1 cellular context compared by ENCODE assay signal in genomic region chr17:44070455-44071197, GRCh38.
TF ChIP-seq lines count a peak whose summit lies in the region.

Gene G6PC3 (plus strand): TSS chr17:44070735. CDS start chr17:44070966, 231 bp downstream.

TF ChIP-seq in HEK293, 187 proteins besides CTCF, POLR2A, EP300 and RAD21 (continued from another document):
- TF ChIP-seq ZNF639 (tag by site-specific recombination; IDR thresholded peaks at IDR 0.05) (peak; percentile 14; the same call in 1 of the 2 replicates), ZNF184 (tag by site-specific recombination; IDR thresholded peaks at IDR 0.05) (peak; percentile 20; the same call in 1 of the 2 replicates), FEZF1 (tag by site-specific recombination; IDR thresholded peaks at IDR 0.05) (peak; percentile 19; the same call in 1 of the 2 replicates)
